ENCODE assay signal across 1 cellular context in the genomic region with DNA sequence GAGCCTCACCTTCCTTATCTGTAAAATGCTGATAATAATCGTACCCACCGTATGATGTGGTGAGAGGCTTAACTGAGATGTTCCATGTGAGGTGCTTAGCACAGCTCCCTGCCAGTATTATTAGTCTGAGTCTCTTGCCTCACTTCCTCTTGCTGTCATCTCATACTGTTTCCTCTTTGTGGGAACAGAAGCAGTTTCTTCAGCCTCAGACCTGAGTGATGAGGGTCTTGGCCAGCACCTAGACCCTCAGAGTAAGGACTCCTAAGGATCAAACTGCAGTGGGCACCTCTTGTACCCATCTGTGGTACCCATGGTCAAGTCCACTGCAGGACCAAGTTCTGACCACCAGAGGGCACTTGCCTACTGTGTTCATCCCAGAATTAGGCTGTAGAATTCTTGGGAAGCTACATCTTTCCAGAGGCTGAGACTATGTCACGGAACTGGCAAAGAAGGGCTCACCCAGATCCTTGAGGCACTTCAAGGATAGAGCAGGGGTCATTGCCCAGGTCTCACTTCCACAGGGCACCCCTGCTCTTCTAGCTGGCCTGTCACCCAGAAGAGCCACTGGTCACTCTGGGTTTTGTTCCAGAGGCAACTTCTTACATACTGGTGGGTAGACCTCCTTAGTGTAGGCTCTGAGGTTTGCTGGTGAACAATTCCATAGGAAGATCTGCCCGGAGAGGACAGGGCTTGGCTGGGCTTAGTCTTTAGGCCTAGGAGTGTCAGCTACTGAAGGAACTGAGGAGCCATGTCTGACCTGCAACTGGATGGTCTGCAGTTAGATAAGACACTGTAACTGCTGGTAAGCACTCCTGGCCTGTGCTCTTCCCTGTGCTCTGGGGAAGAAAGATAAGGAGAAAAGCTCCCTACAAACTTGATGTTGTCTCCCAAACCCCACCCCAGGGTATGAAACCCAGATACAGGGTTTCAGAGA.
TF ChIP-seq lines count a peak whose summit lies in the region.

No MANE protein-coding gene starts in this region.

TF ChIP-seq in GM23338, 12 proteins besides CTCF, POLR2A, EP300 and RAD21 (continued from another document):
- TF ChIP-seq, protein P1, sequence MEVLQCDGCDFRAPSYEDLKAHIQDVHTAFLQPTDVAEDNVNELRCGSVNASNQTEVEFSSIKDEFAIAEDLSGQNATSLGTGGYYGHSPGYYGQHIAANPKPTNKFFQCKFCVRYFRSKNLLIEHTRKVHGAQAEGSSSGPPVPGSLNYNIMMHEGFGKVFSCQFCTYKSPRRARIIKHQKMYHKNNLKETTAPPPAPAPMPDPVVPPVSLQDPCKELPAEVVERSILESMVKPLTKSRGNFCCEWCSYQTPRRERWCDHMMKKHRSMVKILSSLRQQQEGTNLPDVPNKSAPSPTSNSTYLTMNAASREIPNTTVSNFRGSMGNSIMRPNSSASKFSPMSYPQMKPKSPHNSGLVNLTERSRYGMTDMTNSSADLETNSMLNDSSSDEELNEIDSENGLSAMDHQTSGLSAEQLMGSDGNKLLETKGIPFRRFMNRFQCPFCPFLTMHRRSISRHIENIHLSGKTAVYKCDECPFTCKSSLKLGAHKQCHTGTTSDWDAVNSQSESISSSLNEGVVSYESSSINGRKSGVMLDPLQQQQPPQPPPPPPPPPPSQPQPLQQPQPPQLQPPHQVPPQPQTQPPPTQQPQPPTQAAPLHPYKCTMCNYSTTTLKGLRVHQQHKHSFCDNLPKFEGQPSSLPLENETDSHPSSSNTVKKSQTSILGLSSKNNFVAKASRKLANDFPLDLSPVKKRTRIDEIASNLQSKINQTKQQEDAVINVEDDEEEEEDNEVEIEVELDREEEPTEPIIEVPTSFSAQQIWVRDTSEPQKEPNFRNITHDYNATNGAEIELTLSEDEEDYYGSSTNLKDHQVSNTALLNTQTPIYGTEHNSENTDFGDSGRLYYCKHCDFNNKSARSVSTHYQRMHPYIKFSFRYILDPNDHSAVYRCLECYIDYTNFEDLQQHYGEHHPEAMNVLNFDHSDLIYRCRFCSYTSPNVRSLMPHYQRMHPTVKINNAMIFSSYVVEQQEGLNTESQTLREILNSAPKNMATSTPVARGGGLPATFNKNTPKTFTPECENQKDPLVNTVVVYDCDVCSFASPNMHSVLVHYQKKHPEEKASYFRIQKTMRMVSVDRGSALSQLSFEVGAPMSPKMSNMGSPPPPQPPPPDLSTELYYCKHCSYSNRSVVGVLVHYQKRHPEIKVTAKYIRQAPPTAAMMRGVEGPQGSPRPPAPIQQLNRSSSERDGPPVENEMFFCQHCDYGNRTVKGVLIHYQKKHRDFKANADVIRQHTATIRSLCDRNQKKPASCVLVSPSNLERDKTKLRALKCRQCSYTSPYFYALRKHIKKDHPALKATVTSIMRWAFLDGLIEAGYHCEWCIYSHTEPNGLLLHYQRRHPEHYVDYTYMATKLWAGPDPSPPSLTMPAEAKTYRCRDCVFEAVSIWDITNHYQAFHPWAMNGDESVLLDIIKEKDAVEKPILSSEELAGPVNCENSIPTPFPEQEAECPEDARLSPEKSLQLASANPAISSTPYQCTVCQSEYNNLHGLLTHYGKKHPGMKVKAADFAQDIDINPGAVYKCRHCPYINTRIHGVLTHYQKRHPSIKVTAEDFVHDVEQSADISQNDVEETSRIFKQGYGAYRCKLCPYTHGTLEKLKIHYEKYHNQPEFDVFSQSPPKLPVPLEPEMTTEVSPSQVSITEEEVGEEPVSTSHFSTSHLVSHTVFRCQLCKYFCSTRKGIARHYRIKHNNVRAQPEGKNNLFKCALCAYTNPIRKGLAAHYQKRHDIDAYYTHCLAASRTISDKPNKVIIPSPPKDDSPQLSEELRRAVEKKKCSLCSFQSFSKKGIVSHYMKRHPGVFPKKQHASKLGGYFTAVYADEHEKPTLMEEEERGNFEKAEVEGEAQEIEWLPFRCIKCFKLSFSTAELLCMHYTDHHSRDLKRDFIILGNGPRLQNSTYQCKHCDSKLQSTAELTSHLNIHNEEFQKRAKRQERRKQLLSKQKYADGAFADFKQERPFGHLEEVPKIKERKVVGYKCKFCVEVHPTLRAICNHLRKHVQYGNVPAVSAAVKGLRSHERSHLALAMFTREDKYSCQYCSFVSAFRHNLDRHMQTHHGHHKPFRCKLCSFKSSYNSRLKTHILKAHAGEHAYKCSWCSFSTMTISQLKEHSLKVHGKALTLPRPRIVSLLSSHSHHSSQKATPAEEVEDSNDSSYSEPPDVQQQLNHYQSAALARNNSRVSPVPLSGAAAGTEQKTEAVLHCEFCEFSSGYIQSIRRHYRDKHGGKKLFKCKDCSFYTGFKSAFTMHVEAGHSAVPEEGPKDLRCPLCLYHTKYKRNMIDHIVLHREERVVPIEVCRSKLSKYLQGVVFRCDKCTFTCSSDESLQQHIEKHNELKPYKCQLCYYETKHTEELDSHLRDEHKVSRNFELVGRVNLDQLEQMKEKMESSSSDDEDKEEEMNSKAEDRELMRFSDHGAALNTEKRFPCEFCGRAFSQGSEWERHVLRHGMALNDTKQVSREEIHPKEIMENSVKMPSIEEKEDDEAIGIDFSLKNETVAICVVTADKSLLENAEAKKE (CRISPR knock-in tag; IDR thresholded peaks at IDR 0.05): no peak
- no peak for TF ChIP-seq ETS1 (IDR thresholded peaks at IDR 0.05)
- no peak for TF ChIP-seq STAT1 (IDR thresholded peaks at IDR 0.05; ENCODE audit: unreplicated experiment)
- no peak for TF ChIP-seq NANOG (IDR thresholded peaks at IDR 0.05; ENCODE audit: borderline replicate concordance)
- no peak for TF ChIP-seq CREB1 (CRISPR knock-in tag; IDR thresholded peaks at IDR 0.05; ENCODE audit: low read depth)
- no peak for TF ChIP-seq REST (IDR thresholded peaks at IDR 0.05; ENCODE audit: unreplicated experiment)
